In genomic region chr7:22662490-22663145, GRCh38 we compare ENCODE assay signal across 12 cellular contexts.
DNase-seq lines count a peak whose midpoint lies in the region; ATAC-seq, FAIRE-seq and TF ChIP-seq lines count a peak whose summit lies in the region.
"Had no signal": no experiment of that assay in that cellular context is flagged by ENCODE, and none has a peak within 500 bp of the region (broad histone marks: within the 10 kb centered on the region; RNA-seq: fewer than 3 reads in every experiment).

No MANE protein-coding gene starts in this region.

- no peaks in the 10 kb centered on the region for H3K9me3 ChIP-seq in NT2/D1 (ENCODE audit: insufficient read depth, low read length)
- H3K9me3 ChIP-seq in effector memory CD4-positive, alpha-beta T cell (ENCODE audit: control insufficient read depth, low read length), result no peaks in the 10 kb centered on the region

- no peak for FAIRE-seq in H54 (lab: Jason Lieb, UNC)

- H3K4me3 ChIP-seq in NT2/D1 (ENCODE audit: insufficient read length, low read depth), result no peak overlapping the region
- no peak overlapping the region for H3K4me3 ChIP-seq in effector memory CD4-positive, alpha-beta T cell (ENCODE audit: insufficient read depth, low read depth, low read length, poor library complexity, severe bottlenecking)
- H3K4me3 ChIP-seq: cardiac muscle cell had no signal

- no peaks in the 10 kb centered on the region for H3K9me3 Mint-ChIP-seq in memory B cell
- H3K9me3 Mint-ChIP-seq in effector memory CD8-positive, alpha-beta T cell, result no peaks in the 10 kb centered on the region

- ATAC-seq in GM18502 (IDR thresholded peaks at IDR 0.05; ENCODE audit: poor library complexity, unreplicated experiment), result peak; percentile 48
- ATAC-seq in GM21619 (IDR thresholded peaks at IDR 0.05; ENCODE audit: unreplicated experiment), result peak; percentile 55
- peak; percentile 16 for ATAC-seq in memory B cell (ENCODE audit: low read depth)
- ATAC-seq in effector memory CD8-positive, alpha-beta T cell (replicated peaks), result no peak

- H3K36me3 ChIP-seq in NT2/D1 (ENCODE audit: insufficient read depth, insufficient read length, low read length), result no peaks in the 10 kb centered on the region
- H3K36me3 ChIP-seq in effector memory CD4-positive, alpha-beta T cell (ENCODE audit: control insufficient read depth, insufficient read depth, low read length), result no peaks in the 10 kb centered on the region
- H3K36me3 ChIP-seq: cardiac muscle cell had no signal

- H3K36me3 Mint-ChIP-seq in memory B cell, result no peaks in the 10 kb centered on the region
- no peaks in the 10 kb centered on the region for H3K36me3 Mint-ChIP-seq in effector memory CD8-positive, alpha-beta T cell (ENCODE audit: insufficient read depth)

- no peak overlapping the region for H3K27ac ChIP-seq in effector memory CD4-positive, alpha-beta T cell (ENCODE audit: insufficient read depth, low read length, poor library complexity, severe bottlenecking)
- H3K27ac ChIP-seq: cardiac muscle cell had no signal

- H3K9ac ChIP-seq in NT2/D1 (ENCODE audit: insufficient read length, low read depth), result no peak overlapping the region

- H3K27ac Mint-ChIP-seq in memory B cell, result peak overlapping the region; percentile 97
- H3K27ac Mint-ChIP-seq in effector memory CD8-positive, alpha-beta T cell, result no peak overlapping the region

- peaks cover 4% of the 10 kb centered on the region for H3K4me1 ChIP-seq in NT2/D1 (ENCODE audit: insufficient read depth, insufficient read length)
- no peaks in the 10 kb centered on the region for H3K4me1 ChIP-seq in effector memory CD4-positive, alpha-beta T cell (ENCODE audit: control insufficient read depth, insufficient read depth, low read length, poor library complexity, severe bottlenecking)

- H3K27me3 Mint-ChIP-seq in memory B cell, result no peaks in the 10 kb centered on the region
- peaks cover 18 to 20% of the 10 kb centered on the region in 2 donors for H3K27me3 Mint-ChIP-seq in effector memory CD8-positive, alpha-beta T cell

- no peaks in the 10 kb centered on the region for H3K27me3 ChIP-seq in NT2/D1 (ENCODE audit: insufficient read depth, insufficient read length)
- H3K27me3 ChIP-seq in effector memory CD4-positive, alpha-beta T cell (replicated peaks; ENCODE audit: control insufficient read depth, insufficient read depth, low read length, poor library complexity, severe bottlenecking), result no peaks in the 10 kb centered on the region
- H3K27me3 ChIP-seq: cardiac muscle cell had no signal

- no peak for TF ChIP-seq POLR2A in H54 (IDR thresholded peaks at IDR 0.05; ENCODE audit: low read depth, low read length)

- peak overlapping the region; percentile 77 for H3K4me3 Mint-ChIP-seq in memory B cell
- no peak overlapping the region for H3K4me3 Mint-ChIP-seq in effector memory CD8-positive, alpha-beta T cell

- peaks cover 49% of the 10 kb centered on the region for H3K4me1 Mint-ChIP-seq in memory B cell
- no peaks in the 10 kb centered on the region for H3K4me1 Mint-ChIP-seq in effector memory CD8-positive, alpha-beta T cell (ENCODE audit: low read depth in 2 of 2)

- DNase-seq in NT2/D1 (ENCODE audit: low read depth, low spot score) (peak; percentile 50), memory B cell (ENCODE audit: low spot score in 2 of 2) (no peak), H54 (ENCODE audit: insufficient read length, low spot score) (no peak), hypothalamus (lab: John Stamatoyannopoulos, UW) (no peak)
- DNase-seq in effector memory CD4-positive, alpha-beta T cell, result no peak
- no peak for DNase-seq in effector memory CD8-positive, alpha-beta T cell
- DNase-seq: activated CD4-positive, alpha-beta T cell treated with anti-CD3 and anti-CD28 coated beads, Interleukin-2, amount 50 U/mL, for 4 hours; glutamatergic neuron; NCI-H187 treated with DMSO at 0.1 percent for 48 hours had no signal
